Comparison of ENCODE assay signal across 21 cellular contexts in the genomic region with DNA sequence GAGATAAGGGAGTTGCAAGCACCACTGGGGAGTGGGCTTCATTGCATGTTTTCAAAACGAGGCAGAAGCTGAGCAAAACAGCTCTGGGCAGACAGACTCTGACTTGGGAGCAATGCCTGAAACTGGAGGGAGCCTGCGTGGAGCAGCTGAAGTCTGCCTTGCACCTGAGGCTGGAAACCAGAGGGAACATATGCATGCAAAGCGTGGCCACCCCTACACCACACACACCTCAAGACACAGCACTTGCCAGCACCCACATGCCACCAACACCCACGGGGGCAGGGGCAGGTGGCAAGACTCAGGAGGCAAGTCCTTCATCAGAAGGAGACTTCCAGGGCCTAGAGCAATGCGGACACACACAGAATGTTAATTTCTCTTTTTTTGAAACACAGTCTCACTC. TPM values are rescaled to one million over a fixed set of nuclear protein-coding genes. Genes with fewer than 3 reads are reported as not detected.
A peak's percentile ranks its signal among the peaks of the same experiment; 100 is the strongest.
DNase-seq lines count a peak whose midpoint lies in the region; ATAC-seq and TF ChIP-seq lines count a peak whose summit lies in the region.
"Had no signal": no experiment of that assay in that cellular context is flagged by ENCODE, and none has a peak within 500 bp of the region (broad histone marks: within the 10 kb centered on the region; RNA-seq: fewer than 3 reads in every experiment).

No MANE protein-coding gene starts in this region.

- peaks cover 82% of the 10 kb centered on the region for H3K36me3 Mint-ChIP-seq in activated naive CD4-positive, alpha-beta T cell treated with anti-CD3 and anti-CD28 coated beads, Interleukin-2, amount 10 ng/mL, durations not matched to agents 7 days and 5 days
- H3K36me3 Mint-ChIP-seq in IgD-negative memory B cell: peaks cover 19% of the 10 kb centered on the region
- H3K36me3 Mint-ChIP-seq in effector memory CD8-positive, alpha-beta T cell (ENCODE audit: insufficient read depth): peaks cover 28% of the 10 kb centered on the region
- H3K36me3 Mint-ChIP-seq in stimulated activated naive B cell treated with anti-CD40 and anti-IgM and Interleukin-4, amounts not matched to agents 10 μg/mL and 1 μg/mL and 100 μg/mL, for 72 hours: peaks cover 56 to 70% of the 10 kb centered on the region in 2 donors

- H3K27me3 ChIP-seq in left lung: no peaks in the 10 kb centered on the region

- no peak overlapping the region for H3K4me3 ChIP-seq in left lung

- H3K4me1 Mint-ChIP-seq in activated naive CD4-positive, alpha-beta T cell treated with anti-CD3 and anti-CD28 coated beads, Interleukin-2, amount 10 ng/mL, durations not matched to agents 7 days and 5 days: peaks cover 52% of the 10 kb centered on the region
- peaks cover 39 to 42% (median 39%) of the 10 kb centered on the region in 3 donors for H3K4me1 Mint-ChIP-seq in IgD-negative memory B cell
- peaks cover 14 to 42% of the 10 kb centered on the region in 2 donors for H3K4me1 Mint-ChIP-seq in effector memory CD8-positive, alpha-beta T cell (ENCODE audit: low read depth in 2 of 2)
- peaks cover 21 to 57% of the 10 kb centered on the region in 2 donors for H3K4me1 Mint-ChIP-seq in stimulated activated naive B cell treated with anti-CD40 and anti-IgM and Interleukin-4, amounts not matched to agents 10 μg/mL and 1 μg/mL and 100 μg/mL, for 72 hours

- TF ChIP-seq CTCF in left lung (IDR thresholded peaks at IDR 0.05): no peak

- CTCF ChIA-PET in activated naive CD4-positive, alpha-beta T cell treated with anti-CD3 and anti-CD28 coated beads, Interleukin-2, amount 10 ng/mL, durations not matched to agents 7 days and 5 days (lab: Charles Lee): no interaction called here

- H3K9me3 ChIP-seq in left lung: peaks cover 0 to 10% of the 10 kb centered on the region in 2 donors

- ATAC-seq in effector memory CD8-positive, alpha-beta T cell (replicated peaks): peak; percentile 64
- ATAC-seq in stimulated activated naive B cell treated with anti-CD40 and anti-IgM and Interleukin-4, amounts not matched to agents 10 μg/mL and 1 μg/mL and 100 μg/mL, for 72 hours (replicated peaks): no peak
- no peak for ATAC-seq in GM19397 (IDR thresholded peaks at IDR 0.05; ENCODE audit: unreplicated experiment)
- no peak for ATAC-seq in left lung
- ATAC-seq: left cardiac atrium, sciatic nerve, T-helper 17 cell had no signal

- peaks cover 0 to 44% of the 10 kb centered on the region in 2 donors for H3K4me1 ChIP-seq in left lung

- no peak overlapping the region for H3K4me3 Mint-ChIP-seq in activated naive CD4-positive, alpha-beta T cell treated with anti-CD3 and anti-CD28 coated beads, Interleukin-2, amount 10 ng/mL, durations not matched to agents 7 days and 5 days
- no peak overlapping the region for H3K4me3 Mint-ChIP-seq in IgD-negative memory B cell
- H3K4me3 Mint-ChIP-seq in effector memory CD8-positive, alpha-beta T cell: peak overlapping the region; percentile 17 to 53
- H3K4me3 Mint-ChIP-seq in stimulated activated naive B cell treated with anti-CD40 and anti-IgM and Interleukin-4, amounts not matched to agents 10 μg/mL and 1 μg/mL and 100 μg/mL, for 72 hours: no peak overlapping the region
- H3K4me3 Mint-ChIP-seq: activated CD4-positive, alpha-beta T cell treated with anti-CD3 and anti-CD28 coated beads, Interleukin-2, amount 10 ng/mL, durations not matched to agents 24 days and 14 days; T-helper 17 cell had no signal

- H3K9me3 Mint-ChIP-seq in activated naive CD4-positive, alpha-beta T cell treated with anti-CD3 and anti-CD28 coated beads, Interleukin-2, amount 10 ng/mL, durations not matched to agents 7 days and 5 days: peaks cover 17% of the 10 kb centered on the region
- H3K9me3 Mint-ChIP-seq in IgD-negative memory B cell: peaks cover 0 to 8% (median 2%) of the 10 kb centered on the region in 3 donors
- H3K9me3 Mint-ChIP-seq in effector memory CD8-positive, alpha-beta T cell: no peaks in the 10 kb centered on the region
- H3K9me3 Mint-ChIP-seq in stimulated activated naive B cell treated with anti-CD40 and anti-IgM and Interleukin-4, amounts not matched to agents 10 μg/mL and 1 μg/mL and 100 μg/mL, for 72 hours: peaks cover 8 to 13% of the 10 kb centered on the region in 2 donors

- no peak overlapping the region for H3K27ac ChIP-seq in left lung

- intact Hi-C loops in left lung (cut with DNase I): no loop called here

- DNase-seq in activated naive CD4-positive, alpha-beta T cell treated with anti-CD3 and anti-CD28 coated beads, Interleukin-2, amount 10 ng/mL, durations not matched to agents 7 days and 5 days: no peak
- DNase-seq in activated naive CD4-positive, alpha-beta T cell treated with Interleukin-2 at 50 U/mL for 16 hours: no peak
- DNase-seq in effector memory CD8-positive, alpha-beta T cell: no peak
- DNase-seq in stimulated activated naive B cell treated with anti-CD40 and anti-IgM and Interleukin-4, amounts not matched to agents 10 μg/mL and 1 μg/mL and 100 μg/mL, for 72 hours: no peak
- no peak for DNase-seq in foreskin melanocyte
- DNase-seq in left lung: no peak
- DNase-seq: activated CD4-positive, alpha-beta T cell treated with anti-CD3 and anti-CD28 coated beads, Interleukin-2, amount 10 ng/mL, durations not matched to agents 24 days and 14 days; activated CD8-positive, alpha-beta memory T cell treated with anti-CD3 and anti-CD28 coated beads, Interleukin-2, amount 50 U/mL, for 48 hours; activated gamma-delta T cell; amniotic stem cell; DMS153; head of caudate nucleus; Kasumi-1; left cardiac atrium; mesenchymal stem cell; naive B cell; NCI-H187 treated with DMSO at 0.1 percent for 48 hours; T-helper 17 cell had no signal

- peaks cover 0 to 12% of the 10 kb centered on the region in 2 donors for H3K36me3 ChIP-seq in left lung

- peak overlapping the region; percentile 28 for H3K27ac Mint-ChIP-seq in activated naive CD4-positive, alpha-beta T cell treated with anti-CD3 and anti-CD28 coated beads, Interleukin-2, amount 10 ng/mL, durations not matched to agents 7 days and 5 days
- peak overlapping the region; percentile 31 to 81 (median 60) for H3K27ac Mint-ChIP-seq in IgD-negative memory B cell
- peak overlapping the region; percentile 64 to 65 for H3K27ac Mint-ChIP-seq in effector memory CD8-positive, alpha-beta T cell
- H3K27ac Mint-ChIP-seq in stimulated activated naive B cell treated with anti-CD40 and anti-IgM and Interleukin-4, amounts not matched to agents 10 μg/mL and 1 μg/mL and 100 μg/mL, for 72 hours: peak overlapping the region; percentile 5
- H3K27ac Mint-ChIP-seq: T-helper 17 cell had no signal

- no peaks in the 10 kb centered on the region for H3K27me3 Mint-ChIP-seq in activated naive CD4-positive, alpha-beta T cell treated with anti-CD3 and anti-CD28 coated beads, Interleukin-2, amount 10 ng/mL, durations not matched to agents 7 days and 5 days
- no peaks in the 10 kb centered on the region for H3K27me3 Mint-ChIP-seq in IgD-negative memory B cell
- no peaks in the 10 kb centered on the region for H3K27me3 Mint-ChIP-seq in effector memory CD8-positive, alpha-beta T cell
- H3K27me3 Mint-ChIP-seq in stimulated activated naive B cell treated with anti-CD40 and anti-IgM and Interleukin-4, amounts not matched to agents 10 μg/mL and 1 μg/mL and 100 μg/mL, for 72 hours: no peaks in the 10 kb centered on the region
- H3K27me3 Mint-ChIP-seq: activated CD4-positive, alpha-beta T cell treated with anti-CD3 and anti-CD28 coated beads, Interleukin-2, amount 10 ng/mL, durations not matched to agents 24 days and 14 days; naive B cell; T-helper 17 cell had no signal

RNA-seq across cellular contexts. Expression of a gene that starts 45.8 kb away (rescaled TPM):
- 725 TPM for polyA plus RNA-seq in IgD-negative memory B cell
- 100 to 1,000 TPM in 1 of 2 donors, 10 to 100 TPM in 1; 92.7 to 206 TPM for total RNA-seq in left lung

Comparison
In these comparisons a context has a peak if more than half of its experiments do, and no peak if none do; other contexts are left out.
1. H3K27ac Mint-ChIP-seq: peak in every context shown above with its lines; median percentile 64 in effector memory CD8-positive, alpha-beta T cell; 60 in IgD-negative memory B cell; 28 in activated naive CD4-positive, alpha-beta T cell treated with anti-CD3 and anti-CD28 coated beads, Interleukin-2, amount 10 ng/mL, durations not matched to agents 7 days and 5 days; 5 in stimulated activated naive B cell treated with anti-CD40 and anti-IgM and Interleukin-4, amounts not matched to agents 10 μg/mL and 1 μg/mL and 100 μg/mL, for 72 hours.
2. H3K4me3 Mint-ChIP-seq: peak in effector memory CD8-positive, alpha-beta T cell (2 of 2); none in activated naive CD4-positive, alpha-beta T cell treated with anti-CD3 and anti-CD28 coated beads, Interleukin-2, amount 10 ng/mL, durations not matched to agents 7 days and 5 days (single experiment), IgD-negative memory B cell (0 of 4) and stimulated activated naive B cell treated with anti-CD40 and anti-IgM and Interleukin-4, amounts not matched to agents 10 μg/mL and 1 μg/mL and 100 μg/mL, for 72 hours (0 of 2).